In the genomic region with DNA sequence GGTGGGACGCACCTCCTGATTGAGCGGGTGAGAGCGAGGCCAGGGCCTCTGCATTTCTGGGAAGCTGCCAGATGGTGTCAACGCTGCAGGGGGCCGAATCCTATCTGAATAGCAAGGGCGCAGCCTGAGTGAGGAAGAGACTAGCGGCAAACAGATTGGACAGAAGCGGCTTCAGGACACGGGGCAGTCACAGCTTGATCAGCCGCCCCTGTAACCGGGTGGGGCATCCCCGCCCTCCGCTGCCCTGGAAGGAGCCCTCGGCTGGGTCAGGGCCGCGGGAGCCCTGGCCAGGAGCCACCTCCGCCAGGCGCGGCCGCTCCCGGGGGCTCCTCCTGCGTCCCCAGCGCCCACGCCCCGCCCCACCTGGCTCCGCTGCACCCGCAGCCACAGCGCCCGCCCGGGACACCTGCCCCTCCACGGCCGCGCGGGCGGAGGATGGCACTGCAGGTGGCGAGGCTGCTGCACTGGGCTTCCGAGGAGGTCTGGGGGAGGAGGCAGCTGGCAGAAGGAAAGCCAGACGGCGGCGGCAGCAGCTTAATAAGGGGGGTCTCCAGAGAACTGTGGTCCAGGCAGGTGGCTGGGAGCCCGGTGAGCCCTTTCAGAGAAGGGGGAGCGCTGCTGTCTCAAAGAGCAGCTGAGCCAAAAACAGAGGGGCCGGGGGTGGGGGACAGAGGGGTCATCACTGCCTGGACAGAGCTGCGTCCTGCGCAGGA, we compare ENCODE assay signal across 13 cellular contexts. TPM values are rescaled to one million over a fixed set of nuclear protein-coding genes. Genes with fewer than 3 reads are reported as not detected.
DNase-seq lines count a peak whose midpoint lies in the region; ATAC-seq and TF ChIP-seq lines count a peak whose summit lies in the region.
"Had no signal": no experiment of that assay in that cellular context is flagged by ENCODE, and none has a peak within 500 bp of the region (broad histone marks: within the 10 kb centered on the region; RNA-seq: fewer than 3 reads in every experiment).

No MANE protein-coding gene starts in this region.

- H4K20me1 ChIP-seq in MM.1S (ENCODE audit: insufficient read depth, low read length) = no peaks in the 10 kb centered on the region

- no peak for ATAC-seq in left colon
- ATAC-seq: activated T-helper 17 cell treated with anti-CD3 and anti-CD28 coated beads, Interleukin-2, amount 50 U/mL, for 72 hours; gastroesophageal sphincter; naive thymus-derived CD8-positive, alpha-beta T cell had no signal

- 10 to 12% methylated on average over 29 to 31 of the region's 45 CpGs for WGBS in mesodermal cell (ENCODE audit: insufficient coverage in 2 of 2), 2 experiments

- no peak overlapping the region; the same call in 1 of the 2 replicates for H3K4me2 ChIP-seq in MM.1S (ENCODE audit: low read depth, low read length)

- no peaks in the 10 kb centered on the region for H3K4me1 ChIP-seq in MM.1S (ENCODE audit: low read length)
- H3K4me1 ChIP-seq in breast epithelium = peaks cover 0 to 3% of the 10 kb centered on the region in 2 donors
- peaks cover 5% of the 10 kb centered on the region for H3K4me1 ChIP-seq in mesodermal cell (ENCODE audit: control insufficient read depth, insufficient read depth, low read length, poor library complexity, severe bottlenecking)

- intact Hi-C loops in breast epithelium (cut with DNase I; ENCODE audit: low total_unique reads) = no loop called here
- intact Hi-C loops in left colon (cut with DNase I, micrococcal nuclease) = no loop called here

- H3K79me2 ChIP-seq in MM.1S (ENCODE audit: low read length) = no peaks in the 10 kb centered on the region

- H3K9me3 ChIP-seq in MM.1S (replicated peaks; ENCODE audit: insufficient read depth, low read length) (no peaks in the 10 kb centered on the region), breast epithelium (no peaks in the 10 kb centered on the region), mesodermal cell (ENCODE audit: control insufficient read depth, low read length) (no peaks in the 10 kb centered on the region)
- H3K9me3 ChIP-seq: gastroesophageal sphincter had no signal

- H3K36me3 ChIP-seq in MM.1S (replicated peaks; ENCODE audit: insufficient read depth, low read length) (no peaks in the 10 kb centered on the region), breast epithelium (no peaks in the 10 kb centered on the region), mesodermal cell (ENCODE audit: control insufficient read depth, insufficient read depth, low read length) (no peaks in the 10 kb centered on the region)
- H3K36me3 ChIP-seq: gastroesophageal sphincter had no signal

- H3K9ac ChIP-seq in MM.1S (ENCODE audit: low read length) = no peak overlapping the region

- H3K27ac ChIP-seq in MM.1S (ENCODE audit: low read length) = no peak overlapping the region
- no peak overlapping the region for H3K27ac ChIP-seq in breast epithelium
- no peak overlapping the region for H3K27ac ChIP-seq in mesodermal cell (ENCODE audit: low read depth, low read length, severe bottlenecking)
- H3K27ac ChIP-seq: gastroesophageal sphincter had no signal

- H3K27me3 ChIP-seq in MM.1S (replicated peaks; ENCODE audit: insufficient read depth, low read length) = no peaks in the 10 kb centered on the region
- H3K27me3 ChIP-seq in breast epithelium = peaks cover 0 to 20% of the 10 kb centered on the region in 2 donors

- TF ChIP-seq POLR2A in breast epithelium (IDR thresholded peaks at IDR 0.05) = no peak

- no peaks in the 10 kb centered on the region for H3K9me2 ChIP-seq in MM.1S (replicated peaks; ENCODE audit: insufficient read depth, low read length)

- TF ChIP-seq CTCF in MM.1S (IDR thresholded peaks at IDR 0.05; ENCODE audit: low read length) = no peak
- TF ChIP-seq CTCF in breast epithelium (IDR thresholded peaks at IDR 0.05) = no peak

- DNase-seq in COR-L47 (lab: John Stamatoyannopoulos, UW) = peak; percentile 58
- DNase-seq in MM.1S = peak; percentile 21
- no peak for DNase-seq in breast epithelium (ENCODE audit: low spot score in 2 of 2)
- no peak for DNase-seq in left colon
- no peak for DNase-seq in activated effector memory CD4-positive, alpha-beta T cell treated with anti-CD3 and anti-CD28 coated beads, Interleukin-2, amount 50 U/mL, for 16 hours
- no peak for DNase-seq in T-helper 1 cell
- no peak for DNase-seq in SKM-1 (lab: John Stamatoyannopoulos, UW; ENCODE audit: unreplicated experiment)
- DNase-seq: activated CD4-positive, alpha-beta T cell treated with anti-CD3 and anti-CD28 coated beads for 1 hour; cortex of kidney; naive thymus-derived CD8-positive, alpha-beta T cell had no signal

- H3K4me3 ChIP-seq in MM.1S (ENCODE audit: low read length) = no peak overlapping the region
- H3K4me3 ChIP-seq in breast epithelium = peak overlapping the region in 2 of 3 donors; percentile 5 to 44
- H3K4me3 ChIP-seq in mesodermal cell (ENCODE audit: extremely low read depth, insufficient read depth, low read length, poor library complexity, severe bottlenecking) = peak overlapping the region; percentile 29
- H3K4me3 ChIP-seq: gastroesophageal sphincter had no signal

- H3F3A ChIP-seq in MM.1S (ENCODE audit: insufficient read depth, low read length) = no peaks in the 10 kb centered on the region

- no peak overlapping the region for H2AFZ ChIP-seq in MM.1S (ENCODE audit: low read length)

RNA-seq across cellular contexts. Expression of a gene that starts 18.9 kb away (rescaled TPM):
- total RNA-seq in breast epithelium (under 1 TPM in 2 of 3 donors, not detected in 1; 0.15 to 0.33 TPM), left colon (under 1 TPM in 1 of 2 donors, not detected in 1; 0.78 TPM)
- 30.1 TPM for polyA plus RNA-seq in mesodermal cell (2013, experiment 1 of 2)
- polyA plus RNA-seq in mesodermal cell (2013, experiment 2 of 2) = 24.3 TPM
- total RNA-seq: activated T-helper 17 cell treated with anti-CD3 and anti-CD28 coated beads, Interleukin-2, amount 50 U/mL, for 72 hours; naive thymus-derived CD8-positive, alpha-beta T cell had no signal
- polyA plus RNA-seq: naive thymus-derived CD8-positive, alpha-beta T cell had no signal

Comparison
In these comparisons a context has a peak if more than half of its experiments do, and no peak if none do; other contexts are left out.
1. DNase-seq: peak in COR-L47 (single experiment) and MM.1S (single experiment); none in breast epithelium (0 of 2), left colon (0 of 2), activated effector memory CD4-positive, alpha-beta T cell treated with anti-CD3 and anti-CD28 coated beads, Interleukin-2, amount 50 U/mL, for 16 hours (single experiment), T-helper 1 cell (0 of 5) and SKM-1 (single experiment).